1 cellular context compared by ENCODE assay signal in genomic region chr1:34852677-34853217, GRCh38.
TF ChIP-seq lines count a peak whose summit lies in the region.

No MANE protein-coding gene starts in this region.

TF ChIP-seq in K562, 482 proteins besides CTCF, POLR2A, EP300 and RAD21 (continued from another document and continues in another):
- TF ChIP-seq CREB3L1 (IDR thresholded peaks at IDR 0.05; ENCODE audit: borderline replicate concordance, low read depth) (peak; percentile 81; the same call in 1 of the 2 replicates), GMEB1 (CRISPR knock-in tag; IDR thresholded peaks at IDR 0.05) (0 out of 2 replicates have a peak, but pooled peaks have one; percentile 15), MAX (CRISPR knock-in tag; IDR thresholded peaks at IDR 0.05) (peak; percentile 64), KDM4B (IDR thresholded peaks at IDR 0.05; ENCODE audit: borderline replicate concordance in 2 of 2, low read depth in 1 of 2) (no peak), YY1 (IDR thresholded peaks at IDR 0.05; ENCODE audit: borderline replicate concordance in 1 of 3, control insufficient read depth in 1 of 3, extremely low read depth in 1 of 3, insufficient read depth in 3 of 3, insufficient read length in 1 of 3, insufficient replicate concordance in 2 of 3, low read depth in 1 of 3, low read length in 2 of 3) (peak in 1 of 3 experiments; percentile 52), RAD51 (IDR thresholded peaks at IDR 0.05; ENCODE audit: borderline replicate concordance, low read depth) (peak; percentile 89), DEAF1 (CRISPR knock-in tag; IDR thresholded peaks at IDR 0.05) (peak; percentile 96), HNRNPL (IDR thresholded peaks at IDR 0.05; ENCODE audit: low read depth, low read length) (no peak), PATZ1 (CRISPR knock-in tag; IDR thresholded peaks at IDR 0.05; ENCODE audit: borderline replicate concordance) (no peak), ZHX1 (conservative IDR thresholded peaks at IDR 0.05; ENCODE audit: low read length) (no peak), ZBTB43 (CRISPR knock-in tag; IDR thresholded peaks at IDR 0.05) (no peak), NFE2L1 (tag; IDR thresholded peaks at IDR 0.05; ENCODE audit: borderline replicate concordance, low read depth) (no peak), POLR2AphosphoS2 (IDR thresholded peaks at IDR 0.05; ENCODE audit: low read length) (peak; percentile 71; the same call in 1 of the 2 replicates), MCM7 (IDR thresholded peaks at IDR 0.05) (no peak), DMBX1 (CRISPR knock-in tag; IDR thresholded peaks at IDR 0.05; ENCODE audit: borderline replicate concordance) (no peak), GABPB1 (CRISPR knock-in tag; IDR thresholded peaks at IDR 0.05) (peak; percentile 50; the same call in 1 of the 2 replicates), ZEB2 (IDR thresholded peaks at IDR 0.05) (no peak), BHLHE40 (IDR thresholded peaks at IDR 0.05; ENCODE audit: low read length) (peak; percentile 93), RCOR1 (IDR thresholded peaks at IDR 0.05; ENCODE audit: borderline replicate concordance in 1 of 2, low read depth in 2 of 2, low read length in 2 of 2) (peak; percentile 25 to 87; a peak in 2 of 4 replicates), NR2C1 (IDR thresholded peaks at IDR 0.05) (no peak; the same call in 1 of the 2 replicates), NR2C1 (tag; IDR thresholded peaks at IDR 0.05) (peak; percentile 43; the same call in 1 of the 2 replicates), ATF7 (IDR thresholded peaks at IDR 0.05) (peak; percentile 83), CTBP1 (IDR thresholded peaks at IDR 0.05; ENCODE audit: borderline replicate concordance) (peak; percentile 79), ATF1 (CRISPR knock-in tag; IDR thresholded peaks at IDR 0.05) (no peak), ATF1 (tag; IDR thresholded peaks at IDR 0.05) (peak; percentile 62; the same call in 1 of the 2 replicates), MAFK (IDR thresholded peaks at IDR 0.05; ENCODE audit: low read length) (peak; percentile 35; the same call in 1 of the 2 replicates), C11orf30 (IDR thresholded peaks at IDR 0.05; ENCODE audit: low read depth) (0 out of 2 replicates have a peak, but pooled peaks have one; percentile 13), EP400 (IDR thresholded peaks at IDR 0.05) (peak; percentile 44; the same call in 1 of the 2 replicates), USF2 (CRISPR knock-in tag; IDR thresholded peaks at IDR 0.05) (peak; percentile 89), ZNF644 (tag; IDR thresholded peaks at IDR 0.05; ENCODE audit: low read depth) (no peak), CXXC5 (CRISPR knock-in tag; IDR thresholded peaks at IDR 0.05) (peak; percentile 45), ZNF239 (CRISPR knock-in tag; IDR thresholded peaks at IDR 0.05) (no peak), NFIC (IDR thresholded peaks at IDR 0.05) (no peak), SOX6 (IDR thresholded peaks at IDR 0.05) (peak; percentile 60; the same call in 1 of the 2 replicates), MTA3 (IDR thresholded peaks at IDR 0.05; ENCODE audit: borderline replicate concordance) (peak; percentile 45; the same call in 1 of the 2 replicates), ESRRA (IDR thresholded peaks at IDR 0.05; ENCODE audit: borderline replicate concordance, low read depth) (peak; percentile 65; the same call in 1 of the 2 replicates), THRB (CRISPR knock-in tag; conservative IDR thresholded peaks at IDR 0.05) (0 out of 2 replicates have a peak, but pooled peaks have one; percentile 22), MEIS2 (IDR thresholded peaks at IDR 0.05; ENCODE audit: partially characterized antibody) (peak; percentile 76), VEZF1 (CRISPR knock-in tag; IDR thresholded peaks at IDR 0.05) (peak; percentile 9; the same call in 1 of the 2 replicates), POLR2AphosphoS5 (IDR thresholded peaks at IDR 0.05; ENCODE audit: control insufficient read depth, insufficient read depth, low read depth, low read length) (peak; percentile 51; the same call in 1 of the 2 replicates), ZBTB33 (CRISPR knock-in tag; IDR thresholded peaks at IDR 0.05) (peak; percentile 63), MYNN (IDR thresholded peaks at IDR 0.05) (peak; percentile 75), MYNN (CRISPR knock-in tag; IDR thresholded peaks at IDR 0.05) (no peak), CREM (IDR thresholded peaks at IDR 0.05; ENCODE audit: low read depth) (peak; percentile 76)
